Comparison of ENCODE assay signal across 21 cellular contexts in genomic region chr9:14733130-14733529, GRCh38. TPM values are rescaled to one million over a fixed set of nuclear protein-coding genes. Genes with fewer than 3 reads are reported as not detected.
DNase-seq lines count a peak whose midpoint lies in the region; ATAC-seq, FAIRE-seq and TF ChIP-seq lines count a peak whose summit lies in the region.
"Had no signal": no experiment of that assay in that cellular context is flagged by ENCODE, and none has a peak within 500 bp of the region (broad histone marks: within the 10 kb centered on the region; RNA-seq: fewer than 3 reads in every experiment).

No MANE protein-coding gene starts in this region.

- H3K23me2 ChIP-seq in H1 (ENCODE audit: low read depth, low read length): no peaks in the 10 kb centered on the region; the same call in 1 of the 2 replicates

- H2AK9ac ChIP-seq in IMR-90 (replicated peaks; ENCODE audit: low read depth, low read length, poor library complexity): no peak overlapping the region

- POLR2A ChIA-PET in A549 (lab: Yijun Ruan, JAX): no interaction called here
- POLR2A ChIA-PET in IMR-90 (lab: Charles Lee; ENCODE audit: unreplicated experiment): no interaction called here
- POLR2A ChIA-PET in H1 (lab: Charles Lee; ENCODE audit: partially characterized antibody): no interaction called here

- H3K9me3 ChIP-seq in A549 (no peaks in the 10 kb centered on the region), IMR-90 (ENCODE audit: control insufficient read depth, insufficient read depth, low read length) (no peaks in the 10 kb centered on the region), H1 (ENCODE audit: insufficient read depth in 2 of 2, low read depth in 1 of 2, low read length in 1 of 2) (no peaks in the 10 kb centered on the region)

- TF ChIP-seq POLR2A in A549 (IDR thresholded peaks at IDR 0.05; ENCODE audit: low read length) (no peak), IMR-90 (IDR thresholded peaks at IDR 0.05; ENCODE audit: low read depth, low read length) (no peak), H1 (IDR thresholded peaks at IDR 0.05; ENCODE audit: control extremely low read depth in 1 of 2, low read depth in 2 of 2, low read length in 2 of 2) (no peak)

- H3K4me3 ChIP-seq in A549 (no peak overlapping the region), IMR-90 (ENCODE audit: insufficient read depth, low read depth, low read length) (no peak overlapping the region), H1 (ENCODE audit: extremely low read depth in 1 of 4, insufficient read depth in 2 of 4, low read depth in 3 of 4, low read length in 4 of 4) (no peak overlapping the region)

- H4K91ac ChIP-seq in IMR-90 (ENCODE audit: insufficient read depth, low read depth, low read length) (no peak overlapping the region), H1 (replicated peaks; ENCODE audit: insufficient read length, low read length) (no peak overlapping the region)

- H4K20me1 ChIP-seq in IMR-90 (ENCODE audit: insufficient read depth, low read length): no peaks in the 10 kb centered on the region
- no peaks in the 10 kb centered on the region for H4K20me1 ChIP-seq in H1 (replicated peaks in 1 of 2; ENCODE audit: control insufficient read depth in 1 of 2, insufficient read depth in 2 of 2, low read length in 2 of 2)

- ATAC-seq in A549 (no peak), IMR-90 (ENCODE audit: low read depth) (no peak)
- ATAC-seq: HCT116 had no signal

- H3K14ac ChIP-seq in IMR-90 (replicated peaks; ENCODE audit: low read depth, low read length) (no peak overlapping the region), H1 (ENCODE audit: insufficient read length) (no peak overlapping the region)

- dilution Hi-C loops in IMR-90 (cut with HindIII; ENCODE audit: low sequenced_read_pairs, unreplicated experiment): no loop called here

- no peak overlapping the region for H3K4ac ChIP-seq in IMR-90 (ENCODE audit: low read depth, low read length)
- no peak overlapping the region for H3K4ac ChIP-seq in H1 (replicated peaks; ENCODE audit: insufficient read length, low read depth, low read length)

- H4K8ac ChIP-seq in IMR-90 (ENCODE audit: low read depth in 2 of 2, low read length in 2 of 2) (no peak overlapping the region), H1 (ENCODE audit: extremely low read depth, insufficient read depth, low read length) (no peak overlapping the region)

- no peak for TF ChIP-seq EP300 in A549 (IDR thresholded peaks at IDR 0.05)
- TF ChIP-seq EP300 in H1 (IDR thresholded peaks at IDR 0.05; ENCODE audit: borderline replicate concordance in 1 of 2, low read depth in 2 of 2, low read length in 2 of 2): no peak

- H2BK20ac ChIP-seq in IMR-90 (ENCODE audit: low read depth, low read length) (no peak overlapping the region), H1 (ENCODE audit: low read length) (no peak overlapping the region)

- no peak overlapping the region for H2BK12ac ChIP-seq in H1 (ENCODE audit: low read depth, low read length)

- no peaks in the 10 kb centered on the region for H3K27me3 ChIP-seq in IMR-90 (ENCODE audit: control insufficient read depth, insufficient read depth, low read length)
- H3K27me3 ChIP-seq in H1 (replicated peaks in 1 of 4; ENCODE audit: control insufficient read depth in 3 of 4, extremely low read depth in 1 of 4, insufficient read depth in 3 of 4, low read length in 3 of 4): no peaks in the 10 kb centered on the region; a peak in 1 of 7 replicates

- no peak overlapping the region for H2BK5ac ChIP-seq in IMR-90 (ENCODE audit: low read depth, low read length, poor library complexity, severe bottlenecking)
- no peak overlapping the region for H2BK5ac ChIP-seq in H1 (ENCODE audit: low read depth, low read length)

- TF ChIP-seq RAD21 in A549 (conservative IDR thresholded peaks at IDR 0.05 in 1 of 2, IDR thresholded peaks at IDR 0.05 in 1 of 2) (no peak), IMR-90 (IDR thresholded peaks at IDR 0.05; ENCODE audit: low read length) (no peak), H1 (IDR thresholded peaks at IDR 0.05 in 1 of 2, conservative IDR thresholded peaks at IDR 0.05 in 1 of 2; ENCODE audit: low read depth in 2 of 2, low read length in 2 of 2) (no peak)

- H3K9me1 ChIP-seq in IMR-90 (ENCODE audit: insufficient read depth, low read length): no peaks in the 10 kb centered on the region

- H4K5ac ChIP-seq in IMR-90 (ENCODE audit: low read depth, low read length): no peak overlapping the region
- no peak overlapping the region for H4K5ac ChIP-seq in H1 (ENCODE audit: insufficient read length, low read depth, low read length)

- no peak overlapping the region for H2BK120ac ChIP-seq in IMR-90 (ENCODE audit: low read depth, low read length)
- no peak overlapping the region for H2BK120ac ChIP-seq in H1 (replicated peaks; ENCODE audit: low read depth, low read length)

- no peaks in the 10 kb centered on the region for H3K79me2 ChIP-seq in H1 (ENCODE audit: control insufficient read depth in 1 of 2, insufficient read depth in 2 of 2, low read length in 2 of 2)

- H2AFZ ChIP-seq in IMR-90 (replicated peaks; ENCODE audit: low read length, poor library complexity) (no peak overlapping the region), H1 (ENCODE audit: low read length) (no peak overlapping the region)

- DNase-seq in A549 (ENCODE audit: low read depth in 1 of 2, low spot score in 1 of 2): no peak
- DNase-seq in IMR-90: no peak
- no peak for DNase-seq in H1 (ENCODE audit: low read depth in 1 of 2, low spot score in 2 of 2)
- DNase-seq in NCI-H146 (lab: John Stamatoyannopoulos, UW): no peak
- DNase-seq in NCI-H2227 (lab: John Stamatoyannopoulos, UW; ENCODE audit: unreplicated experiment): no peak
- DNase-seq in EL: no peak
- DNase-seq: 8988T; C1 segment of cervical spinal cord; Calu3; CD4-positive, alpha-beta memory T cell; COR-L47; DMS53; DMS79 treated with DMSO at 0.1 percent for 48 hours; H9; HFFc6 had no signal

- H3K18ac ChIP-seq in IMR-90 (ENCODE audit: low read depth, low read length) (no peak overlapping the region), H1 (ENCODE audit: extremely low read depth, low read length) (no peak overlapping the region)

- intact Hi-C loops in IMR-90 (cut with micrococcal nuclease): no loop called here

- 17% methylated on average over 5 of the region's 5 CpGs for WGBS in A549 (ENCODE audit: missing lambda C conversion rate)
- WGBS in IMR-90 (ENCODE audit: extremely low coverage in 2 of 2, insufficient read length in 1 of 2), 2 experiments: no CpG with 5 or more reads among the region's 5 CpGs
- WGBS in H1 (ENCODE audit: extremely low coverage in 1 of 2, insufficient coverage in 1 of 2, insufficient read length in 1 of 2, insufficient replicate concordance in 2 of 2, low coverage in 1 of 2, low lambda C conversion rate in 2 of 2, missing lambda C conversion rate in 1 of 2), 2 experiments: 90% methylated on average over 5 of the region's 5 CpGs; no CpG with 5 or more reads in 1 of the 2 experiments

- H3K4me2 ChIP-seq in A549 (no peak overlapping the region), IMR-90 (ENCODE audit: low read depth, low read length) (no peak overlapping the region), H1 (ENCODE audit: insufficient read depth in 1 of 2, low read depth in 2 of 2, low read length in 2 of 2) (no peak overlapping the region)

- H2BK15ac ChIP-seq in IMR-90 (ENCODE audit: low read depth, low read length) (no peak overlapping the region), H1 (ENCODE audit: low read length) (no peak overlapping the region)

- H3K56ac ChIP-seq in IMR-90 (ENCODE audit: extremely low read depth, insufficient read depth, low read length) (no peak overlapping the region), H1 (replicated peaks; ENCODE audit: insufficient read length, low read depth, low read length) (no peak overlapping the region)

- FAIRE-seq in A549 (lab: Jason Lieb, UNC) (no peak), H1 (lab: Jason Lieb, UNC) (no peak)
- FAIRE-seq: G401.6, GM12892 had no signal

- CTCF ChIA-PET in A549 (lab: Yijun Ruan, JAX) (no interaction called here), IMR-90 (lab: Yijun Ruan, JAX) (no interaction called here), H1 (lab: Charles Lee; ENCODE audit: partially characterized antibody) (interaction anchor here (1.4 to 1.5 kb wide), 2 partner anchors 41 to 291 kb away, joined by 3 to 4 read pairs; no protein-coding TSS in a partner anchor)

- in situ Hi-C loops in IMR-90 (cut with MboI; ENCODE audit: low sequenced_read_pairs): no loop called here

- H2AK5ac ChIP-seq in IMR-90 (ENCODE audit: low read depth, low read length) (no peak overlapping the region), H1 (ENCODE audit: low read depth, low read length) (no peak overlapping the region)

- H3K36me3 ChIP-seq in IMR-90 (ENCODE audit: control insufficient read depth, insufficient read depth, low read length): no peaks in the 10 kb centered on the region
- H3K36me3 ChIP-seq in H1 (ENCODE audit: control insufficient read depth in 2 of 4, insufficient read depth in 4 of 4, low read length in 3 of 4): no peaks in the 10 kb centered on the region

- H3K4me1 ChIP-seq in A549 (no peaks in the 10 kb centered on the region), IMR-90 (ENCODE audit: control insufficient read depth, insufficient read depth, low read length) (no peaks in the 10 kb centered on the region), H1 (replicated peaks in 1 of 4; ENCODE audit: control insufficient read depth in 3 of 4, insufficient read depth in 4 of 4, low read length in 3 of 4) (no peaks in the 10 kb centered on the region)

- H3K27ac ChIP-seq in A549: no peak overlapping the region
- H3K27ac ChIP-seq in IMR-90 (ENCODE audit: insufficient read depth, low read length): no peak overlapping the region
- no peak overlapping the region for H3K27ac ChIP-seq in H1 (ENCODE audit: low read depth, low read length)

- no TSS peak for BruUV-seq in IMR-90 (replicated peaks; lab: Mats Ljungman, UMichigan)

- no peaks in the 10 kb centered on the region for H3K79me1 ChIP-seq in IMR-90 (ENCODE audit: low read depth in 1 of 2, low read length in 2 of 2)
- no peaks in the 10 kb centered on the region for H3K79me1 ChIP-seq in H1 (ENCODE audit: low read depth, low read length)

- no peak overlapping the region for H3K23ac ChIP-seq in IMR-90 (ENCODE audit: low read depth, low read length)
- H3K23ac ChIP-seq in H1 (ENCODE audit: insufficient read length): no peak overlapping the region

- TF ChIP-seq CTCF in A549 (IDR thresholded peaks at IDR 0.05) (no peak), IMR-90 (conservative IDR thresholded peaks at IDR 0.05; ENCODE audit: low read depth, low read length) (no peak), H1 (IDR thresholded peaks at IDR 0.05; ENCODE audit: control extremely low read depth in 1 of 3, insufficient read depth in 1 of 3, low read depth in 1 of 3, low read length in 3 of 3) (no peak)

- H3K9ac ChIP-seq in IMR-90 (ENCODE audit: low read depth, low read length): no peak overlapping the region
- H3K9ac ChIP-seq in H1 (replicated peaks in 1 of 4; ENCODE audit: extremely low read depth in 1 of 4, low read depth in 3 of 4, low read length in 3 of 4): no peak overlapping the region

RNA-seq across cellular contexts. Expression of gene CER1, which starts 10.6 kb away (rescaled TPM):
- polyA plus RNA-seq in A549 (2011; rRNA removed) (not detected in 2 replicates), A549 (2017; fragmentation: RNase III; extraction: RNeasy Plus Mini Kit Qiagen cat#74134 plus additional on column Dnase treatment) (not detected in 3 replicates), IMR-90 (2012; rRNA removed) (not detected in 2 replicates), H1 (2011; rRNA removed) (0.26 and 0.28 TPM in 2 replicates)
- not detected in 2 replicates for polyA plus RNA-seq in A549 (2012; cell fraction: cytosol; rRNA removed)
- not detected in 2 replicates for polyA plus RNA-seq in A549 (2012; cell fraction: nucleus; rRNA removed)
- polyA minus RNA-seq in A549 (2011; rRNA and poly(A)+ RNA removed): not detected in 2 replicates
- total RNA-seq in IMR-90 (2012; rRNA removed): not detected in 2 replicates
- not detected in 2 replicates for polyA plus RNA-seq in IMR-90 (2012; cell fraction: cytosol; rRNA removed)
- polyA plus RNA-seq in IMR-90 (2012; cell fraction: nucleus; rRNA removed; ENCODE audit: low replicate concordance): not detected in 2 replicates
- total RNA-seq in H1 (2021; fragmentation: NEBNext Ultra II Directional; extraction: Animal tissue kit (Norgen Biotek cat#: 25700)): 2.2 and 3.4 TPM in 2 replicates
- 0.71 TPM for polyA plus RNA-seq in H1 (2011; cell fraction: cytosol; rRNA removed)
- polyA plus RNA-seq in H1 (2011; cell fraction: nucleus; rRNA removed): 0.39 TPM
- polyA plus RNA-seq in H1 (2012, experiment 1 of 2): 0.40 to 2.2 TPM (median 1.5 TPM) in 4 replicates
- polyA plus RNA-seq in H1 (2012, experiment 2 of 2): 0.20 TPM
- polyA plus RNA-seq in H1 (2013, experiment 1 of 2): 10.3 TPM
- 13.2 TPM for polyA plus RNA-seq in H1 (2013, experiment 2 of 2)
- 1.8 and 2.2 TPM in 2 replicates for polyA minus RNA-seq in H1 (2011; rRNA and poly(A)+ RNA removed)
- polyA minus RNA-seq in H1 (2011; cell fraction: cytosol; rRNA and poly(A)+ RNA removed): not detected
- 2.5 TPM for polyA minus RNA-seq in H1 (2011; cell fraction: nucleus; rRNA and poly(A)+ RNA removed)
- total RNA-seq: Calu3; CD4-positive, alpha-beta memory T cell; Daoy; H4; HFFc6 had no signal
- polyA plus RNA-seq: BJ; CD4-positive, alpha-beta memory T cell had no signal

RNA-seq across cellular contexts. Expression of gene ZDHHC21, which starts 39.9 kb away (rescaled TPM):
- polyA plus RNA-seq in A549 (2011; rRNA removed) (7.5 and 9.1 TPM in 2 replicates), A549 (2017; fragmentation: RNase III; extraction: RNeasy Plus Mini Kit Qiagen cat#74134 plus additional on column Dnase treatment) (3.7 to 4.3 TPM (median 4.2 TPM) in 3 replicates), IMR-90 (2012; rRNA removed) (1.8 and 2.8 TPM in 2 replicates), H1 (2011; rRNA removed) (1.3 and 1.9 TPM in 2 replicates)
- polyA plus RNA-seq in A549 (2012; cell fraction: cytosol; rRNA removed): 1.1 and 1.2 TPM in 2 replicates
- polyA plus RNA-seq in A549 (2012; cell fraction: nucleus; rRNA removed): 1.1 and 2.0 TPM in 2 replicates
- polyA minus RNA-seq in A549 (2011; rRNA and poly(A)+ RNA removed): 5.1 and 5.7 TPM in 2 replicates
- 4.5 and 8.3 TPM in 2 replicates for total RNA-seq in IMR-90 (2012; rRNA removed)
- polyA plus RNA-seq in IMR-90 (2012; cell fraction: cytosol; rRNA removed): 0.20 and 0.38 TPM in 2 replicates
- polyA plus RNA-seq in IMR-90 (2012; cell fraction: nucleus; rRNA removed; ENCODE audit: low replicate concordance): 0.71 and 8.9 TPM in 2 replicates
- 4.8 and 6.0 TPM in 2 replicates for total RNA-seq in H1 (2021; fragmentation: NEBNext Ultra II Directional; extraction: Animal tissue kit (Norgen Biotek cat#: 25700))
- polyA plus RNA-seq in H1 (2011; cell fraction: cytosol; rRNA removed): 2.3 TPM
- 2.0 TPM for polyA plus RNA-seq in H1 (2011; cell fraction: nucleus; rRNA removed)
- 0.79 to 3.2 TPM (median 1.3 TPM) in 4 replicates for polyA plus RNA-seq in H1 (2012, experiment 1 of 2)
- polyA plus RNA-seq in H1 (2012, experiment 2 of 2): 0.18 TPM
- polyA plus RNA-seq in H1 (2013, experiment 1 of 2): 4.4 TPM
- polyA plus RNA-seq in H1 (2013, experiment 2 of 2): 4.2 TPM
- polyA minus RNA-seq in H1 (2011; rRNA and poly(A)+ RNA removed): 5.2 and 7.4 TPM in 2 replicates
- polyA minus RNA-seq in H1 (2011; cell fraction: cytosol; rRNA and poly(A)+ RNA removed): 2.1 TPM
- 19.1 TPM for polyA minus RNA-seq in H1 (2011; cell fraction: nucleus; rRNA and poly(A)+ RNA removed)

Comparison
In these comparisons a context has a peak if more than half of its experiments do, and no peak if none do; other contexts are left out.
1. Of the 18 proteins assayed by ChIP-seq in both H1 and A549: peak only in H1: none; only in A549: none; in both: MAFK; in neither: 17.